ENCODE assay signal across 8 cellular contexts in the genomic region with DNA sequence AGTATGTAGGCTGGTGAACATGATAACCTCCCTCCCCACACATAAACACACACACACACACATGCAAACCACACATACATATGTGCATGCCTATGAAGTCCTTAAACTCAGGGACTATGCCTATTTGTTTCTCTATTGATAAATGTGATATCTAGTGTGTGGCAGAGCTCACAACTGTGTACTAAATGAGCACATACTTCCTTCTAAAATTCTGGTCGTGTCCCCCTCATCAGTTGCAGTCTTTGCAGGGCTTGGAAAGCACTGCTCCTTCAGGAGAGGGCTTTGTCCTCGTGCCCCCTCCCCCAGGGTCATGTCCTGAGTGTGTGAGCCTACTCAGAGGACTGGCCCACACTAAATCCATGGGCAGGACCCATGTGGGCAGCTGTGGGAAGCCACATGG.
"Had no signal": no experiment of that assay in that cellular context is flagged by ENCODE, and none has a peak within 500 bp of the region (broad histone marks: within the 10 kb centered on the region; RNA-seq: fewer than 3 reads in every experiment).

No MANE protein-coding gene starts in this region.

- H3K4me3 ChIP-seq: GM23338 had no signal

- H3K9me3 Mint-ChIP-seq: GM23338, IgD-negative memory B cell had no signal

- H3K27me3 Mint-ChIP-seq: IgD-negative memory B cell had no signal

- H3K27ac Mint-ChIP-seq: GM23338, H9, HFFc6, IgD-negative memory B cell had no signal

- DNase-seq: H9, HCEC 1CT, HFFc6, KBM-7 had no signal

- ATAC-seq: GM23338, HepG2 had no signal

- H3K27ac ChIP-seq: HL-60 had no signal

- H3K4me3 Mint-ChIP-seq: GM23338, H9, HFFc6, IgD-negative memory B cell had no signal
